Comparison of ENCODE assay signal across 8 cellular contexts in the genomic region with DNA sequence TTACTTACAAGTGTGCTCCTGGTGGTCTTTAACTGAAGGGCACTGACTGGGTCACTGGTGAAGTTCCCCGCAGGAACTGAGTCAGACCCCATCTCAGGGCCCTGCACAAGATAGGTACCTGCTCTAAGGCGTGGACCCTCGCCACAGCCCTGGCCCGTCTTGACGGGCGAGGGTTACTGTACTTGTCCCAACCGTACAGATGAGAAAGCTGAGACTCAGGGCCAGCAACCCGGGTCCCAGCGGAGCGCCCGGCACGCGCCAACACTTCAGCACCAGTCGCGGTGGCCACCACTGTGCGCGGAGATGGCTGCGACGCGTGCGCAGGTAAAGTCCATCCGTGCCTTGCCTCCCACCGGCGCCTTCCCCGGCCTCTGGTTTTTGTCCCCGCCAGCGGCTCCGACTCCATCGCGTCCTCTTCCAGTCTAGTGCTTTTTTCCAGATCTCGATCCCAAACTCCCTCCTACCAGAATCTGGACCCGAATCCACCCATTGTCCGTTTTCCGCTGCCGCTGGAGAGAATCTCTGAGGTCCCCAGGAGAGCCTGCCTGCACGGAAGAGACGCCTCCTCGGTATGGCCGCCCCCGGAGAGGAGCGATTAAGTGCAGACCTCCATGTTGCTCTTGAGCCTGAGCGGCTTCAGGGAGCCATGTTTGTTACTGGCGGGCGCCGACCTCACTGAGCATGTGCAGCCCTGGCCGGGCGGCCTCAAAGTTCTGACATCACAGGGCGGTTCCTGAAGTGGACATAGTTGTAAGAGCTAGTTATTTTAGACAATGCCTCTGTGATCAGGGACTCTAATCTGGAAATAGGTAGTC.
DNase-seq lines count a peak whose midpoint lies in the region; ATAC-seq lines count a peak whose summit lies in the region.
"Not testable (repeated sequence)": the region's sequence is repeated elsewhere in the genome, so short reads cannot be mapped to it uniquely, and the experiment has no call there.

No MANE protein-coding gene starts in this region.

- H3K4me1 ChIP-seq in Karpas-422 (ENCODE audit: low read length); esophagus (ENCODE audit: control insufficient read depth in 2 of 2, insufficient read depth in 2 of 2, low read length in 1 of 2): not testable (repeated sequence)

- H3K36me3 Mint-ChIP-seq in activated naive CD4-positive, alpha-beta T cell treated with anti-CD3 and anti-CD28 coated beads, Interleukin-2, amount 50 U/mL, for 24 hours; stimulated activated effector memory CD8-positive, alpha-beta T cell treated with anti-CD3 and anti-CD28 coated beads, Interleukin-12 subunit alpha, Interleukin-12 subunit beta, amount 100 ng/mL, for 72 hours: not testable (repeated sequence)

- not testable (repeated sequence) for H3K79me2 ChIP-seq in Karpas-422 (ENCODE audit: low read length)

- H3K27ac Mint-ChIP-seq in activated naive CD4-positive, alpha-beta T cell treated with anti-CD3 and anti-CD28 coated beads, Interleukin-2, amount 50 U/mL, for 24 hours = not testable (repeated sequence)
- H3K27ac Mint-ChIP-seq in stimulated activated effector memory CD8-positive, alpha-beta T cell treated with anti-CD3 and anti-CD28 coated beads, Interleukin-12 subunit alpha, Interleukin-12 subunit beta, amount 100 ng/mL, for 72 hours = peak overlapping the region; percentile 98

- not testable (repeated sequence) for H3K27me3 Mint-ChIP-seq in activated naive CD4-positive, alpha-beta T cell treated with anti-CD3 and anti-CD28 coated beads, Interleukin-2, amount 50 U/mL, for 24 hours

- ATAC-seq in stimulated activated effector memory CD8-positive, alpha-beta T cell treated with anti-CD3 and anti-CD28 coated beads, Interleukin-12 subunit alpha, Interleukin-12 subunit beta, amount 100 ng/mL, for 72 hours = peak; percentile 37

- not testable (repeated sequence) for H3K9me3 Mint-ChIP-seq in activated naive CD4-positive, alpha-beta T cell treated with anti-CD3 and anti-CD28 coated beads, Interleukin-2, amount 50 U/mL, for 24 hours; stimulated activated effector memory CD8-positive, alpha-beta T cell treated with anti-CD3 and anti-CD28 coated beads, Interleukin-12 subunit alpha, Interleukin-12 subunit beta, amount 100 ng/mL, for 72 hours

- not testable (repeated sequence) for H2AFZ ChIP-seq in Karpas-422 (ENCODE audit: low read length)

- peak overlapping the region; percentile 61; the same call in 1 of the 2 replicates for H3K4me3 ChIP-seq in Karpas-422 (ENCODE audit: low read length)
- H3K4me3 ChIP-seq in esophagus (ENCODE audit: low read depth in 1 of 2, low read length in 2 of 2) = peak overlapping the region; percentile 7 to 45

- not testable (repeated sequence) for H3K27me3 ChIP-seq in Karpas-422 (ENCODE audit: low read length); esophagus (ENCODE audit: control insufficient read depth in 1 of 2, insufficient read depth in 2 of 2, low read length in 2 of 2)

- H3K9me2 ChIP-seq in Karpas-422 (replicated peaks; ENCODE audit: insufficient read depth, low read length) = not testable (repeated sequence)

- not testable (repeated sequence) for H3K9me3 ChIP-seq in Karpas-422 (ENCODE audit: low read length); esophagus (ENCODE audit: control insufficient read depth in 2 of 2, insufficient read depth in 1 of 2, low read depth in 1 of 2, low read length in 1 of 2)

- H3K4me3 Mint-ChIP-seq in activated naive CD4-positive, alpha-beta T cell treated with anti-CD3 and anti-CD28 coated beads, Interleukin-2, amount 50 U/mL, for 24 hours = peak overlapping the region; percentile 26
- peak overlapping the region; percentile 96 for H3K4me3 Mint-ChIP-seq in stimulated activated effector memory CD8-positive, alpha-beta T cell treated with anti-CD3 and anti-CD28 coated beads, Interleukin-12 subunit alpha, Interleukin-12 subunit beta, amount 100 ng/mL, for 72 hours

- H3K36me3 ChIP-seq in Karpas-422 (ENCODE audit: insufficient read depth, low read length); esophagus (ENCODE audit: control insufficient read depth in 2 of 2, insufficient read depth in 2 of 2, low read length in 1 of 2): not testable (repeated sequence)

- H3K4me1 Mint-ChIP-seq in activated naive CD4-positive, alpha-beta T cell treated with anti-CD3 and anti-CD28 coated beads, Interleukin-2, amount 50 U/mL, for 24 hours; stimulated activated effector memory CD8-positive, alpha-beta T cell treated with anti-CD3 and anti-CD28 coated beads, Interleukin-12 subunit alpha, Interleukin-12 subunit beta, amount 100 ng/mL, for 72 hours: not testable (repeated sequence)

- not testable (repeated sequence) for H4K20me1 ChIP-seq in Karpas-422 (ENCODE audit: insufficient read depth, low read depth, low read length)

- peak overlapping the region; percentile 58 for H3K9ac ChIP-seq in Karpas-422 (ENCODE audit: low read length)

- 2 to 9% methylated on average over 21 to 46 of the region's 48 CpGs for WGBS in esophagus, 2 donors

- H3K4me2 ChIP-seq in Karpas-422 (ENCODE audit: low read depth, low read length, poor library complexity, severe bottlenecking) = peak overlapping the region; percentile 55

- peak; percentile 1 for DNase-seq in CD1c-positive myeloid dendritic cell (ENCODE audit: extremely low spot score)
- DNase-seq in Karpas-422 = peak; percentile 71
- peak; percentile 58 for DNase-seq in activated CD4-positive, CD25-positive, alpha-beta regulatory T cell treated with anti-CD3 and anti-CD28 coated beads, Interleukin-2, amount 50 U/mL, for 72 hours
- peak; percentile 37 for DNase-seq in left kidney (ENCODE audit: low read depth, low spot score)
- peak; percentile 24 for DNase-seq in pulmonary artery endothelial cell (ENCODE audit: low read depth, low spot score)
- DNase-seq in stimulated activated effector memory CD8-positive, alpha-beta T cell treated with anti-CD3 and anti-CD28 coated beads, Interleukin-12 subunit alpha, Interleukin-12 subunit beta, amount 100 ng/mL, for 72 hours (ENCODE audit: low spot score in 2 of 2) = peak in 1 of 2 donors; percentile 37

- H3K27ac ChIP-seq in Karpas-422 (ENCODE audit: low read length) = not testable (repeated sequence)
- peak overlapping the region; percentile 30 to 42 for H3K27ac ChIP-seq in esophagus (ENCODE audit: low read depth in 2 of 2, low read length in 1 of 2)
